In the genomic region with DNA sequence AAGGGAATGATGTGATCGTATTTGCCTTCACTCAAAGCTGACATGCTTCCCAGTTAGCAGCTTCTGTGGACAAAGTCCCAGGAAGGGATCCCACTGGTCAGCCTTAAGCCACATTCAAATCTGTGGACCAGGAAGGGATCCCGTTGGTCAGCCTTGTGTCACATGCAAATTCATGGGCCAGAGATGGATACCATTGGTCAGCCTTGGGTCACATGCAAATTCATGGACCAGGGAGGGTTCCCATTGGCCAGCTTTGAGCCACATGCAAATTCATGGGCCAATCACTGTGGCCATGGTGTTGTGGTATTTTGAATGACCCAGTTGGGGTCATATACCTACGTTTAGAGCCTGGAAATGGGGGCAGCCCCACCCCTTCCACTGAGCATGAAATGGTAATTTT, we compare ENCODE assay signal across 25 cellular contexts.
A peak's percentile ranks its signal among the peaks of the same experiment; 100 is the strongest.
DNase-seq lines count a peak whose midpoint lies in the region; ATAC-seq and TF ChIP-seq lines count a peak whose summit lies in the region.
"Had no signal": no experiment of that assay in that cellular context is flagged by ENCODE, and none has a peak within 500 bp of the region (broad histone marks: within the 10 kb centered on the region; RNA-seq: fewer than 3 reads in every experiment).

No MANE protein-coding gene starts in this region.

- H3K36me3 ChIP-seq in GM23338 (ENCODE audit: insufficient read depth) (no peaks in the 10 kb centered on the region), endodermal cell (ENCODE audit: control insufficient read depth, insufficient read depth, low read length) (no peaks in the 10 kb centered on the region), mesendoderm (ENCODE audit: control insufficient read depth, insufficient read depth, low read length) (no peaks in the 10 kb centered on the region), PC-9 (ENCODE audit: low read depth) (no peaks in the 10 kb centered on the region)
- H3K36me3 ChIP-seq: BE2C; BLaER1 treated with 17β-estradiol and CSF1 and Interleukin-3, amounts not matched to agents 10 nM and 100 nM had no signal

- WGBS in endodermal cell (ENCODE audit: insufficient coverage in 1 of 2, insufficient read length in 1 of 2), 2 experiments: 60 to 100% methylated on average over 1 to 3 of the region's 3 CpGs
- no CpG with 5 or more reads among the region's 3 CpGs for WGBS in mesendoderm (ENCODE audit: extremely low coverage, insufficient coverage, low lambda C conversion rate)

- H3K23ac ChIP-seq in mesendoderm (ENCODE audit: low read length): no peak overlapping the region

- no peak overlapping the region for H2AK5ac ChIP-seq in mesendoderm (ENCODE audit: low read length)

- H3K27me3 Mint-ChIP-seq in GM23338 (ENCODE audit: insufficient read depth, low read depth, poor library complexity) (no peaks in the 10 kb centered on the region), endodermal cell (ENCODE audit: insufficient read depth) (no peaks in the 10 kb centered on the region), glutamatergic neuron (ENCODE audit: unreplicated experiment) (no peaks in the 10 kb centered on the region)

- H4K5ac ChIP-seq in mesendoderm (ENCODE audit: low read length): no peak overlapping the region

- no peak overlapping the region for H2AFZ ChIP-seq in GM23338
- no peak overlapping the region for H2AFZ ChIP-seq in PC-9
- H2AFZ ChIP-seq: GM23248 had no signal

- no peak overlapping the region for H3K56ac ChIP-seq in mesendoderm (ENCODE audit: low read length)

- no peak overlapping the region for H4K8ac ChIP-seq in mesendoderm (ENCODE audit: low read depth, low read length)

- H3K27ac ChIP-seq in GM23338 (ENCODE audit: low read depth) (no peak overlapping the region), endodermal cell (ENCODE audit: low read depth, low read length) (no peak overlapping the region), mesendoderm (ENCODE audit: low read depth, low read length) (no peak overlapping the region), PC-9 (no peak overlapping the region)
- H3K27ac ChIP-seq: A549; BLaER1 treated with 17β-estradiol and CSF1 and Interleukin-3, amounts not matched to agents 10 nM and 100 nM; GM23248 had no signal

- no peak overlapping the region for H3K27ac Mint-ChIP-seq in GM23338
- H3K27ac Mint-ChIP-seq in endodermal cell: no peak overlapping the region
- H3K27ac Mint-ChIP-seq in glutamatergic neuron (ENCODE audit: unreplicated experiment): no peak overlapping the region
- H3K27ac Mint-ChIP-seq: CD14-positive monocyte; CD4-positive, alpha-beta T cell; H9 had no signal

- ATAC-seq in GM23338: no peak
- ATAC-seq: A549, GM12878, HCT116 had no signal

- H3K4me1 ChIP-seq in GM23338 (ENCODE audit: insufficient read depth) (no peaks in the 10 kb centered on the region), endodermal cell (ENCODE audit: control insufficient read depth, insufficient read depth, low read length) (peaks cover 4% of the 10 kb centered on the region), mesendoderm (ENCODE audit: control insufficient read depth, low read depth, low read length) (no peaks in the 10 kb centered on the region), PC-9 (replicated peaks; ENCODE audit: insufficient read depth) (no peaks in the 10 kb centered on the region)
- H3K4me1 ChIP-seq: A549, BE2C had no signal

- H3K4me2 ChIP-seq in GM23338 (no peak overlapping the region), mesendoderm (ENCODE audit: low read length) (no peak overlapping the region), PC-9 (no peak overlapping the region)
- H3K4me2 ChIP-seq: A549; BLaER1 treated with 17β-estradiol and CSF1 and Interleukin-3, amounts not matched to agents 10 nM and 100 nM had no signal

- BruUV-seq in PC-9 (replicated peaks; lab: Mats Ljungman, UMichigan): no TSS peak

- no peak overlapping the region for H3K4me3 ChIP-seq in GM23338
- H3K4me3 ChIP-seq in NB4 (ENCODE audit: low read depth, low read length): no peak overlapping the region
- no peak overlapping the region for H3K4me3 ChIP-seq in endodermal cell (ENCODE audit: low read length)
- no peak overlapping the region for H3K4me3 ChIP-seq in mesendoderm (ENCODE audit: low read length)
- no peak overlapping the region for H3K4me3 ChIP-seq in foreskin fibroblast (ENCODE audit: low read depth in 1 of 2, low read length in 2 of 2)
- no peak overlapping the region for H3K4me3 ChIP-seq in PC-9
- H3K4me3 ChIP-seq: A549; BLaER1 treated with 17β-estradiol and CSF1 and Interleukin-3, amounts not matched to agents 10 nM and 100 nM; GM12878; GM23248 had no signal

- H2BK15ac ChIP-seq in mesendoderm (replicated peaks; ENCODE audit: low read depth): no peak overlapping the region

- H3K9me2 ChIP-seq in GM23338 (ENCODE audit: insufficient read depth) (no peaks in the 10 kb centered on the region), PC-9 (ENCODE audit: insufficient read depth) (no peaks in the 10 kb centered on the region)

- H3F3A ChIP-seq in GM23338 (replicated peaks; ENCODE audit: low read depth): no peaks in the 10 kb centered on the region
- no peaks in the 10 kb centered on the region for H3F3A ChIP-seq in PC-9 (ENCODE audit: insufficient read depth, low read depth)

- H4K20me1 ChIP-seq in GM23338 (replicated peaks; ENCODE audit: insufficient read depth) (no peaks in the 10 kb centered on the region), PC-9 (ENCODE audit: insufficient read depth) (no peaks in the 10 kb centered on the region)
- H4K20me1 ChIP-seq: BLaER1 treated with 17β-estradiol and CSF1 and Interleukin-3, amounts not matched to agents 10 nM and 100 nM had no signal

- POLR2A ChIA-PET in PC-9 (lab: Charles Lee; ENCODE audit: unreplicated experiment): no interaction called here

- peaks cover 18% of the 10 kb centered on the region; the same call in 2 of the 3 replicates for H3K36me3 Mint-ChIP-seq in GM23338 (ENCODE audit: low read depth)
- no peaks in the 10 kb centered on the region for H3K36me3 Mint-ChIP-seq in endodermal cell (ENCODE audit: low read depth)
- H3K36me3 Mint-ChIP-seq in glutamatergic neuron (ENCODE audit: unreplicated experiment): no peaks in the 10 kb centered on the region
- H3K36me3 Mint-ChIP-seq: CD14-positive monocyte had no signal

- DNase-seq in GM23338 (ENCODE audit: low spot score) (peak; percentile 26), NB4 (ENCODE audit: low read depth) (peak; percentile 3), endodermal cell (peak; percentile 56), mesendoderm (peak; percentile 37), glutamatergic neuron (no peak), foreskin fibroblast (no peak), PC-9 (no peak)
- no peak for DNase-seq in effector CD8-positive, alpha-beta T cell (lab: John Stamatoyannopoulos, UW)
- DNase-seq: 8988T; ACHN; AML-193; BE2C; CD4-positive, alpha-beta T cell; COR-L47; DMS 273 treated with DMSO at 0.1 percent for 48 hours; DMS79; EL; GDM1; GM23248; H9 had no signal

- H3K18ac ChIP-seq in mesendoderm (ENCODE audit: low read length): no peak overlapping the region

- H3K4me3 Mint-ChIP-seq in GM23338 (no peak overlapping the region), endodermal cell (no peak overlapping the region), glutamatergic neuron (ENCODE audit: unreplicated experiment) (no peak overlapping the region)
- H3K4me3 Mint-ChIP-seq: CD14-positive monocyte; CD4-positive, alpha-beta T cell; H9 had no signal

- TF ChIP-seq POLR2A in NB4 (IDR thresholded peaks at IDR 0.05; ENCODE audit: extremely low read depth, insufficient read length): no peak

- no peak overlapping the region for H2BK120ac ChIP-seq in mesendoderm (ENCODE audit: low read depth, low read length)

- CTCF ChIA-PET in PC-9 (lab: Charles Lee): no interaction called here

- no peak overlapping the region for H3K9ac ChIP-seq in endodermal cell (ENCODE audit: extremely low read depth, low read length, poor library complexity, severe bottlenecking)
- no peak overlapping the region for H3K9ac ChIP-seq in mesendoderm (ENCODE audit: low read length)
- H3K9ac ChIP-seq: BLaER1 treated with 17β-estradiol and CSF1 and Interleukin-3, amounts not matched to agents 10 nM and 100 nM; GM23248 had no signal

- H3K4me1 Mint-ChIP-seq in GM23338 (peaks cover 3% of the 10 kb centered on the region; the same call in 1 of the 3 replicates), endodermal cell (peaks cover 22% of the 10 kb centered on the region), glutamatergic neuron (ENCODE audit: low read depth, unreplicated experiment) (no peaks in the 10 kb centered on the region)
- H3K4me1 Mint-ChIP-seq: CD14-positive monocyte had no signal

- TF ChIP-seq CTCF in GM23338 (conservative IDR thresholded peaks at IDR 0.05; ENCODE audit: low read depth in 2 of 2): no peak
- no peak for TF ChIP-seq CTCF in NB4 (IDR thresholded peaks at IDR 0.05; ENCODE audit: low read depth, low read length)
- no peak for TF ChIP-seq CTCF in endodermal cell (conservative IDR thresholded peaks at IDR 0.05)
- no peak for TF ChIP-seq CTCF in glutamatergic neuron (IDR thresholded peaks at IDR 0.05; ENCODE audit: partially characterized antibody, unreplicated experiment)
- no peak for TF ChIP-seq CTCF in foreskin fibroblast (IDR thresholded peaks at IDR 0.05; ENCODE audit: low read depth, low read length)
- no peak for TF ChIP-seq CTCF in PC-9 (conservative IDR thresholded peaks at IDR 0.05)

- no peaks in the 10 kb centered on the region for H3K9me3 ChIP-seq in endodermal cell (ENCODE audit: control insufficient read depth, low read length)
- H3K9me3 ChIP-seq in PC-9 (ENCODE audit: insufficient read depth, low read depth): no peaks in the 10 kb centered on the region
- H3K9me3 ChIP-seq: A549, BE2C had no signal

- no peaks in the 10 kb centered on the region for H3K27me3 ChIP-seq in GM23338 (ENCODE audit: insufficient read depth)
- no peaks in the 10 kb centered on the region for H3K27me3 ChIP-seq in endodermal cell (ENCODE audit: control insufficient read depth, insufficient read depth, low read length, poor library complexity, severe bottlenecking)
- no peaks in the 10 kb centered on the region for H3K27me3 ChIP-seq in mesendoderm (ENCODE audit: insufficient read depth, low read length, poor library complexity)
- peaks cover 17% of the 10 kb centered on the region; the same call in 1 of the 2 replicates for H3K27me3 ChIP-seq in PC-9 (ENCODE audit: insufficient read depth, low read depth)
- H3K27me3 ChIP-seq: BE2C; BLaER1 treated with 17β-estradiol and CSF1 and Interleukin-3, amounts not matched to agents 10 nM and 100 nM had no signal

- H3K79me2 ChIP-seq in GM23338 (replicated peaks; ENCODE audit: insufficient read depth) (no peaks in the 10 kb centered on the region; the same call in 1 of the 2 replicates), mesendoderm (ENCODE audit: control insufficient read depth, insufficient read depth, low read length) (no peaks in the 10 kb centered on the region), PC-9 (ENCODE audit: low read depth) (no peaks in the 10 kb centered on the region)

- intact Hi-C loops in PC-9 (cut with micrococcal nuclease; ENCODE audit: unreplicated experiment): no loop called here

- H3K79me1 ChIP-seq in mesendoderm (ENCODE audit: low read length): no peaks in the 10 kb centered on the region

- H3K4ac ChIP-seq in mesendoderm (ENCODE audit: low read depth, low read length): no peak overlapping the region

- peaks cover 94% of the 10 kb centered on the region for H3K9me3 Mint-ChIP-seq in GM23338
- peaks cover 4% of the 10 kb centered on the region for H3K9me3 Mint-ChIP-seq in endodermal cell
- peaks cover 12% of the 10 kb centered on the region for H3K9me3 Mint-ChIP-seq in glutamatergic neuron (ENCODE audit: unreplicated experiment)
- H3K9me3 Mint-ChIP-seq: H9 had no signal

- no peak overlapping the region for H2BK5ac ChIP-seq in mesendoderm (ENCODE audit: low read length)

Comparison
In these comparisons a context has a peak if more than half of its experiments do, and no peak if none do; other contexts are left out.
1. DNase-seq: peak in GM23338 (single experiment), NB4 (single experiment), endodermal cell (single experiment) and mesendoderm (single experiment); none in glutamatergic neuron (single experiment), foreskin fibroblast (0 of 2), effector CD8-positive, alpha-beta T cell (single experiment) and PC-9 (0 of 2).